13 cellular contexts compared by ENCODE assay signal in the genomic region with DNA sequence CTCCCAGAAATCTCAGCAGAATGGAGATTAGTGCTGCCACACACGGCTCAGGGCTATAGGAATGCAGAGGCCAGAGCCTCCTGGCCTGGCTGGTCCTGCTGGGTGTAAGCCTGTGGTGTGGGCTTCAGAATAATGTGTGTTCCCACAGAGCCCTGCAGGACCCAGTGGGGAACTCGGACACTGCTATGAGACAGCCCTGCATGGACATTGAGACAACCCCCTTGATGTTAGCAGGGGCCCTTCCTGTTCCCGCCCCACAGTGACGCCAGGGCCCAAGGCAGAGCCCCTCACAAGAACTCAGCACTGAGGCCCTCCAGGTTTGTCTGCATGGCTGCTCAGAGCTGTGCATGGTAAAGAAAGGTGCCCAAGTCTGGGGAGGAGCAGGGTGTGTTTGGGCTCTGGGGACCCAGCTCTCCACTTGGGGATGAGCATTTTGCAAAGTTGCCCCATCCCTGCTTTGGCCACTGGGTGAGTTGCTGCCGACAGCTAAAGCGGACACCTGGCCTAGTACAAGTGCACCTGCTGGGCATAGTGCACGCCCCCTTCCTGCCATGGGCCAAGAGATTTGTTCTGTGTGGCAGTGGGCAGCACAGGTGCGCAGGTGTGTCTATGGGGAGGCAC. TPM values are rescaled to one million over a fixed set of nuclear protein-coding genes. Genes with fewer than 3 reads are reported as not detected.
DNase-seq lines count a peak whose midpoint lies in the region; ATAC-seq and TF ChIP-seq lines count a peak whose summit lies in the region.
"Had no signal": no experiment of that assay in that cellular context is flagged by ENCODE, and none has a peak within 500 bp of the region (broad histone marks: within the 10 kb centered on the region; RNA-seq: fewer than 3 reads in every experiment).

No MANE protein-coding gene starts in this region.

- H3K4me3 Mint-ChIP-seq in CD4-positive, alpha-beta memory T cell: peak overlapping the region; percentile 39 to 87 (median 76)
- H3K4me3 Mint-ChIP-seq in activated T-helper 17 cell treated with anti-CD3 and anti-CD28 coated beads, Interleukin-2, amount 50 U/mL, for 72 hours: peak overlapping the region; percentile 51
- H3K4me3 Mint-ChIP-seq in natural killer cell: peak overlapping the region; percentile 42

- intact Hi-C loops in CD4-positive, alpha-beta memory T cell (cut with micrococcal nuclease): loop anchor here (2.0 kb wide), 2 partner anchors 27 to 255 kb away; partner anchors contain the start of gene NELFA
- intact Hi-C loops in natural killer cell (cut with micrococcal nuclease): no loop called here

- peaks cover 2 to 17% (median 5%) of the 10 kb centered on the region in 4 donors for H3K4me1 Mint-ChIP-seq in CD4-positive, alpha-beta memory T cell
- no peaks in the 10 kb centered on the region for H3K4me1 Mint-ChIP-seq in activated T-helper 17 cell treated with anti-CD3 and anti-CD28 coated beads, Interleukin-2, amount 50 U/mL, for 72 hours
- peaks cover 0 to 3% of the 10 kb centered on the region in 2 donors for H3K4me1 Mint-ChIP-seq in natural killer cell

- no peak overlapping the region for H3K27ac ChIP-seq in CD4-positive, alpha-beta memory T cell (ENCODE audit: low read depth, low read length)
- H3K27ac ChIP-seq in Karpas-422 (ENCODE audit: low read length) (no peak overlapping the region; the same call in 1 of the 2 replicates), hepatocyte (no peak overlapping the region)
- H3K27ac ChIP-seq: HL-60 had no signal

- ATAC-seq in activated T-helper 17 cell treated with anti-CD3 and anti-CD28 coated beads, Interleukin-2, amount 50 U/mL, for 72 hours (replicated peaks): no peak
- ATAC-seq in natural killer cell (no peak), GM21529 (IDR thresholded peaks at IDR 0.05; ENCODE audit: unreplicated experiment) (no peak)

- no peaks in the 10 kb centered on the region for H3K9me3 Mint-ChIP-seq in CD4-positive, alpha-beta memory T cell
- H3K9me3 Mint-ChIP-seq in activated T-helper 17 cell treated with anti-CD3 and anti-CD28 coated beads, Interleukin-2, amount 50 U/mL, for 72 hours: no peaks in the 10 kb centered on the region
- H3K9me3 Mint-ChIP-seq in natural killer cell: no peaks in the 10 kb centered on the region

- no peaks in the 10 kb centered on the region for H3K27me3 Mint-ChIP-seq in CD4-positive, alpha-beta memory T cell
- H3K27me3 Mint-ChIP-seq in activated T-helper 17 cell treated with anti-CD3 and anti-CD28 coated beads, Interleukin-2, amount 50 U/mL, for 72 hours: no peaks in the 10 kb centered on the region
- H3K27me3 Mint-ChIP-seq in natural killer cell (ENCODE audit: low read depth in 2 of 2): no peaks in the 10 kb centered on the region

- CTCF ChIA-PET in CD4-positive, alpha-beta memory T cell (lab: Charles Lee; ENCODE audit: partially characterized antibody): no interaction called here

- no peaks in the 10 kb centered on the region for H3K27me3 ChIP-seq in CD4-positive, alpha-beta memory T cell (ENCODE audit: insufficient read depth, low read length)
- H3K27me3 ChIP-seq in Karpas-422 (ENCODE audit: low read length) (no peaks in the 10 kb centered on the region), hepatocyte (no peaks in the 10 kb centered on the region)

- H3K27ac Mint-ChIP-seq in CD4-positive, alpha-beta memory T cell: peak overlapping the region in 6 of 7 donors; percentile 40 to 90 (median 86)
- H3K27ac Mint-ChIP-seq in activated T-helper 17 cell treated with anti-CD3 and anti-CD28 coated beads, Interleukin-2, amount 50 U/mL, for 72 hours: no peak overlapping the region
- peak overlapping the region; percentile 73 to 89 for H3K27ac Mint-ChIP-seq in natural killer cell

- peaks cover 36% of the 10 kb centered on the region for H3K4me1 ChIP-seq in CD4-positive, alpha-beta memory T cell (ENCODE audit: insufficient read depth, low read length)
- H3K4me1 ChIP-seq in Karpas-422 (ENCODE audit: low read length) (peaks cover 35% of the 10 kb centered on the region), hepatocyte (ENCODE audit: insufficient read depth) (peaks cover 13% of the 10 kb centered on the region)

- 86% methylated on average over 8 of the region's 8 CpGs for WGBS in hepatocyte (ENCODE audit: low lambda C conversion rate, missing lambda C conversion rate)

- peaks cover 0 to 2% of the 10 kb centered on the region in 2 donors for H3K36me3 Mint-ChIP-seq in CD4-positive, alpha-beta memory T cell
- no peaks in the 10 kb centered on the region for H3K36me3 Mint-ChIP-seq in activated T-helper 17 cell treated with anti-CD3 and anti-CD28 coated beads, Interleukin-2, amount 50 U/mL, for 72 hours (ENCODE audit: low read depth)
- H3K36me3 Mint-ChIP-seq in natural killer cell: no peaks in the 10 kb centered on the region

- no peak for DNase-seq in CD4-positive, alpha-beta memory T cell
- DNase-seq in Karpas-422 (peak; percentile 64), natural killer cell (no peak), pons (ENCODE audit: low spot score) (no peak), hepatocyte (ENCODE audit: low spot score) (no peak), COLO829 (ENCODE audit: low spot score) (no peak)
- DNase-seq: activated gamma-delta T cell treated with Interleukin-2 at 50 U/mL for 16 hours; effector memory CD4-positive, alpha-beta T cell; NCI-H446; nucleus accumbens had no signal

- no peaks in the 10 kb centered on the region for H3K36me3 ChIP-seq in CD4-positive, alpha-beta memory T cell (ENCODE audit: insufficient read depth, low read length)
- H3K36me3 ChIP-seq in Karpas-422 (ENCODE audit: insufficient read depth, low read length) (no peaks in the 10 kb centered on the region), hepatocyte (replicated peaks; ENCODE audit: insufficient read depth, low read depth) (no peaks in the 10 kb centered on the region)

- no peaks in the 10 kb centered on the region for H3K9me3 ChIP-seq in CD4-positive, alpha-beta memory T cell (ENCODE audit: control insufficient read depth in 1 of 2, low read length in 2 of 2)
- H3K9me3 ChIP-seq in Karpas-422 (ENCODE audit: low read length): no peaks in the 10 kb centered on the region
- H3K9me3 ChIP-seq in hepatocyte (ENCODE audit: low read depth): no peaks in the 10 kb centered on the region

- H3K4me2 ChIP-seq in Karpas-422 (ENCODE audit: low read depth, low read length, poor library complexity, severe bottlenecking) (peak overlapping the region; percentile 84), hepatocyte (no peak overlapping the region)

- H2AFZ ChIP-seq in Karpas-422 (ENCODE audit: low read length): no peak overlapping the region
- no peak overlapping the region for H2AFZ ChIP-seq in hepatocyte

- POLR2A ChIA-PET in CD4-positive, alpha-beta memory T cell (lab: Charles Lee; ENCODE audit: partially characterized antibody): interaction anchor here (0.6 to 4.0 kb wide), 11 partner anchors 16 to 273 kb away, joined by 3 to 63 read pairs (median 23); partner anchors contain the start of genes CFAP99, FAM193A, HAUS3 and POLN

- TF ChIP-seq CTCF in natural killer cell (IDR thresholded peaks at IDR 0.05) (no peak), hepatocyte (IDR thresholded peaks at IDR 0.05; ENCODE audit: poor library complexity) (no peak)

- H3K4me3 ChIP-seq in CD4-positive, alpha-beta memory T cell (ENCODE audit: low read length in 2 of 2): no peak overlapping the region
- H3K4me3 ChIP-seq in Karpas-422 (ENCODE audit: low read length) (no peak overlapping the region), hepatocyte (no peak overlapping the region)

- peak overlapping the region; percentile 5; the same call in 1 of the 2 replicates for H3K9ac ChIP-seq in Karpas-422 (ENCODE audit: low read length)

- H3K9me2 ChIP-seq in Karpas-422 (replicated peaks; ENCODE audit: insufficient read depth, low read length): no peaks in the 10 kb centered on the region
- H3K9me2 ChIP-seq in hepatocyte (replicated peaks; ENCODE audit: insufficient read depth): no peaks in the 10 kb centered on the region

- H3K79me2 ChIP-seq in Karpas-422 (ENCODE audit: low read length) (peaks cover 25% of the 10 kb centered on the region), hepatocyte (peaks cover 27% of the 10 kb centered on the region)

- peaks cover 21% of the 10 kb centered on the region for H4K20me1 ChIP-seq in Karpas-422 (ENCODE audit: insufficient read depth, low read depth, low read length)
- peaks cover 24% of the 10 kb centered on the region for H4K20me1 ChIP-seq in hepatocyte (ENCODE audit: insufficient read depth, poor library complexity, severe bottlenecking)

RNA-seq across cellular contexts. Expression of gene MXD4, which starts 1.9 kb away (rescaled TPM):
- 10 to 100 TPM; 66.5 to 67.5 TPM for total RNA-seq in CD4-positive, alpha-beta memory T cell
- 10 to 100 TPM; 31.9 to 48.9 TPM for polyA plus RNA-seq in CD4-positive, alpha-beta memory T cell
- total RNA-seq in Karpas-422 (2014; rRNA removed; shearing (Covaris generic); ENCODE audit: low replicate concordance): 33.2 and 73.9 TPM in 2 replicates
- total RNA-seq in activated T-helper 17 cell treated with anti-CD3 and anti-CD28 coated beads, Interleukin-2, amount 50 U/mL, for 72 hours: 1 to 10 TPM; 6.1 to 7.7 TPM
- total RNA-seq in natural killer cell (100 to 1,000 TPM; 141 to 172 (median 166) TPM), hepatocyte (53.7 and 56.7 TPM in 2 replicates)
- polyA plus RNA-seq in hepatocyte: 127 and 131 TPM in 2 replicates

RNA-seq across cellular contexts. Expression of gene HAUS3, which starts 21.9 kb away (rescaled TPM):
- total RNA-seq in CD4-positive, alpha-beta memory T cell: 10 to 100 TPM; 35.9 to 39.2 TPM
- 10 to 100 TPM; 24.8 to 43.9 TPM for polyA plus RNA-seq in CD4-positive, alpha-beta memory T cell
- total RNA-seq in Karpas-422 (2014; rRNA removed; shearing (Covaris generic); ENCODE audit: low replicate concordance): 13.7 and 14.6 TPM in 2 replicates
- 10 to 100 TPM; 27.1 to 28.0 TPM for total RNA-seq in activated T-helper 17 cell treated with anti-CD3 and anti-CD28 coated beads, Interleukin-2, amount 50 U/mL, for 72 hours
- 10 to 100 TPM; 38.0 to 50.3 (median 49.4) TPM for total RNA-seq in natural killer cell
- 9.8 and 13.4 TPM in 2 replicates for total RNA-seq in hepatocyte
- 7.1 and 10.7 TPM in 2 replicates for polyA plus RNA-seq in hepatocyte

RNA-seq across cellular contexts. Expression of gene POLN, which starts 21.9 kb away (rescaled TPM):
- 1 to 10 TPM; 3.8 to 4.4 TPM for total RNA-seq in CD4-positive, alpha-beta memory T cell
- 1 to 10 TPM in 1 of 2 donors, under 1 TPM in 1; 0.24 to 1.8 TPM for polyA plus RNA-seq in CD4-positive, alpha-beta memory T cell
- 2.7 and 4.3 TPM in 2 replicates for total RNA-seq in Karpas-422 (2014; rRNA removed; shearing (Covaris generic); ENCODE audit: low replicate concordance)
- 1 to 10 TPM; 7.8 to 8.0 TPM for total RNA-seq in activated T-helper 17 cell treated with anti-CD3 and anti-CD28 coated beads, Interleukin-2, amount 50 U/mL, for 72 hours
- total RNA-seq in natural killer cell (1 to 10 TPM; 2.6 to 6.9 (median 3.3) TPM), hepatocyte (2.0 and 3.9 TPM in 2 replicates)
- polyA plus RNA-seq in hepatocyte: 1.7 and 3.0 TPM in 2 replicates
